ENCODE assay signal across 24 cellular contexts in the genomic region with DNA sequence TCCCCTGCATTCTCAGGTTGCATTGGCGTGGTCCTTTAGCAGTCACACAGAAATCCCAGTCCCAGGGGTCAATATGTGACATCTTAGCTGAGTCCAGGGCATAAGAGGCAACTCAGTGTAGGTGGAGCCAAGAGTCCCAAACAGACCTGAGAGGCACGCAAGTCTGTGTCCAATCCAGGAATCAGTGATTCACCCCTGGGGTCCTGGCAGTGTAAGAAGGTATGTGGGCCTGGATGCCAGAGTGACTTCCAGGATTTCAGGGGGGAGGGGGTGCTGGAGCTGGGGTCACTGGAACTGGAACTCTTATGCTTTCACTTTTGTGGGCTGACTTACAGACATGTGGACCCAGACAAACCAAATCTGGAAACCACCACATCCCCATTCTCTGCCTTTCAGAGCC. TPM values are rescaled to one million over a fixed set of nuclear protein-coding genes. Genes with fewer than 3 reads are reported as not detected.
DNase-seq lines count a peak whose midpoint lies in the region; TF ChIP-seq lines count a peak whose summit lies in the region.
"Had no signal": no experiment of that assay in that cellular context is flagged by ENCODE, and none has a peak within 500 bp of the region (broad histone marks: within the 10 kb centered on the region; RNA-seq: fewer than 3 reads in every experiment).

No MANE protein-coding gene starts in this region.

- DNase-seq in GM13976 (ENCODE audit: low spot score), result peak; percentile 4
- DNase-seq in fibroblast of pulmonary artery (ENCODE audit: low read depth), result peak; percentile 5
- DNase-seq in kidney tubule cell (ENCODE audit: low spot score), result peak; percentile 71
- no peak for DNase-seq in NCI-H1417 treated with DMSO at 0.1 percent for 48 hours (lab: John Stamatoyannopoulos, UW)
- DNase-seq in SK-N-DZ (ENCODE audit: low spot score), result no peak
- no peak for DNase-seq in T-helper 1 cell
- no peak for DNase-seq in activated naive CD8-positive, alpha-beta T cell treated with anti-CD3 and anti-CD28 coated beads for 36 hours
- DNase-seq: activated CD4-positive, alpha-beta T cell treated with anti-CD3 and anti-CD28 coated beads for 4 hours; CD4-positive, alpha-beta T cell; cerebellar nuclear complex; GM23248; NCI-H1694 treated with DMSO at 0.1 percent for 48 hours; NCI-H2171; stimulated activated CD4-positive, alpha-beta T cell treated with anti-CD3 and anti-CD28 coated beads, Interleukin-15, amount 100 ng/mL, for 24 hours; T-helper 2 cell; tibial artery had no signal

- peak overlapping the region; percentile 69 for H3K4me2 ChIP-seq in BLaER1

- no peaks in the 10 kb centered on the region for H3K27me3 Mint-ChIP-seq in activated naive CD8-positive, alpha-beta T cell treated with anti-CD3 and anti-CD28 coated beads for 36 hours
- H3K27me3 Mint-ChIP-seq: activated naive CD8-positive, alpha-beta T cell; activated T-helper 17 cell treated with anti-CD3 and anti-CD28 coated beads, Interleukin-2, amount 50 U/mL, for 72 hours had no signal

- no peak overlapping the region for H3K9ac ChIP-seq in BLaER1
- H3K9ac ChIP-seq: GM23248 had no signal

- no peak for TF ChIP-seq CTCF in GM13976 (IDR thresholded peaks at IDR 0.05; ENCODE audit: borderline replicate concordance, control extremely low read depth, extremely low read depth, insufficient read depth, missing control alignments)
- TF ChIP-seq CTCF in fibroblast of pulmonary artery (IDR thresholded peaks at IDR 0.05; ENCODE audit: low read length, missing control alignments), result no peak

- no peaks in the 10 kb centered on the region for H4K20me1 ChIP-seq in BLaER1

- no peaks in the 10 kb centered on the region for H3K9me3 Mint-ChIP-seq in activated naive CD8-positive, alpha-beta T cell treated with anti-CD3 and anti-CD28 coated beads for 36 hours
- H3K9me3 Mint-ChIP-seq: activated T-helper 17 cell treated with anti-CD3 and anti-CD28 coated beads, Interleukin-2, amount 50 U/mL, for 72 hours; CD4-positive, alpha-beta T cell; stimulated activated naive CD8-positive, alpha-beta T cell treated with anti-CD3 and anti-CD28 coated beads, Interleukin-15, Interleukin-2, amounts not matched to agents 100 ng/mL and 50 ng/mL, for 24 hours had no signal

- H3K36me3 ChIP-seq in BLaER1, result no peaks in the 10 kb centered on the region
- H3K36me3 ChIP-seq: ascending aorta, tibial artery had no signal

- H3K4me1 Mint-ChIP-seq in activated naive CD8-positive, alpha-beta T cell treated with anti-CD3 and anti-CD28 coated beads for 36 hours, result no peaks in the 10 kb centered on the region
- H3K4me1 Mint-ChIP-seq: activated T-helper 17 cell treated with anti-CD3 and anti-CD28 coated beads, Interleukin-2, amount 50 U/mL, for 72 hours had no signal

- in situ Hi-C loops in GM13976 (cut with MboI; ENCODE audit: low sequenced_read_pairs, unreplicated experiment), result no loop called here

- no peaks in the 10 kb centered on the region for H3K36me3 Mint-ChIP-seq in activated naive CD8-positive, alpha-beta T cell treated with anti-CD3 and anti-CD28 coated beads for 36 hours
- H3K36me3 Mint-ChIP-seq: activated naive CD8-positive, alpha-beta T cell had no signal

- H3K4me3 ChIP-seq in BLaER1, result no peak overlapping the region
- no peak overlapping the region for H3K4me3 ChIP-seq in fibroblast of pulmonary artery (replicated peaks; ENCODE audit: low read depth, low read length)
- H3K4me3 ChIP-seq: ascending aorta, GM23248, tibial artery had no signal

- H3K4me3 Mint-ChIP-seq in activated naive CD8-positive, alpha-beta T cell treated with anti-CD3 and anti-CD28 coated beads for 36 hours, result no peak overlapping the region
- H3K4me3 Mint-ChIP-seq: activated naive CD8-positive, alpha-beta T cell; activated T-helper 17 cell treated with anti-CD3 and anti-CD28 coated beads, Interleukin-2, amount 50 U/mL, for 72 hours; CD4-positive, alpha-beta T cell; stimulated activated naive CD8-positive, alpha-beta T cell treated with anti-CD3 and anti-CD28 coated beads, Interleukin-15, Interleukin-2, amounts not matched to agents 100 ng/mL and 50 ng/mL, for 24 hours had no signal

- no peaks in the 10 kb centered on the region for H3K27me3 ChIP-seq in BLaER1
- H3K27me3 ChIP-seq: ascending aorta, tibial artery had no signal

- H3K27ac Mint-ChIP-seq in activated naive CD8-positive, alpha-beta T cell treated with anti-CD3 and anti-CD28 coated beads for 36 hours, result no peak overlapping the region
- H3K27ac Mint-ChIP-seq: activated naive CD8-positive, alpha-beta T cell; activated T-helper 17 cell treated with anti-CD3 and anti-CD28 coated beads, Interleukin-2, amount 50 U/mL, for 72 hours; CD4-positive, alpha-beta T cell; stimulated activated naive CD8-positive, alpha-beta T cell treated with anti-CD3 and anti-CD28 coated beads, Interleukin-15, Interleukin-2, amounts not matched to agents 100 ng/mL and 50 ng/mL, for 24 hours had no signal

- no peaks in the 10 kb centered on the region for H3K9me3 ChIP-seq in BLaER1
- H3K9me3 ChIP-seq: ascending aorta, tibial artery had no signal

- peaks cover 33% of the 10 kb centered on the region for H3K4me1 ChIP-seq in BLaER1
- H3K4me1 ChIP-seq: ascending aorta, tibial artery had no signal

- H3K27ac ChIP-seq in BLaER1, result no peak overlapping the region
- H3K27ac ChIP-seq: ascending aorta, GM23248, tibial artery had no signal

RNA-seq across cellular contexts. Expression of a gene that starts 26.8 kb away (rescaled TPM):
- not detected in 2 replicates for polyA plus RNA-seq in SK-N-DZ (2014; cell fraction: cytosol; rRNA removed)
- 0.09 TPM in 1 of 2 replicates, not detected in the other for polyA plus RNA-seq in SK-N-DZ (2014; cell fraction: nucleus; rRNA removed)
- not detected for total RNA-seq in activated naive CD8-positive, alpha-beta T cell treated with anti-CD3 and anti-CD28 coated beads for 36 hours
- total RNA-seq: ascending aorta; CD4-positive, alpha-beta T cell; GM23248; SK-MEL-5 had no signal
- polyA plus RNA-seq: AG04450, GM23248, keratinocyte had no signal

RNA-seq across cellular contexts. Expression of a gene that starts 58.8 kb away (rescaled TPM):
- polyA plus RNA-seq in SK-N-DZ (2014; cell fraction: cytosol; rRNA removed), result 68.9 and 88.1 TPM in 2 replicates
- polyA plus RNA-seq in SK-N-DZ (2014; cell fraction: nucleus; rRNA removed), result 96.6 and 103 TPM in 2 replicates
- 10 to 100 TPM; 43.2 to 44.8 TPM for total RNA-seq in activated naive CD8-positive, alpha-beta T cell treated with anti-CD3 and anti-CD28 coated beads for 36 hours

Comparison
In these comparisons a context has a peak if more than half of its experiments do, and no peak if none do; other contexts are left out.
1. DNase-seq: peak in GM13976 (single experiment), fibroblast of pulmonary artery (single experiment) and kidney tubule cell (single experiment); none in NCI-H1417 treated with DMSO at 0.1 percent for 48 hours (single experiment), SK-N-DZ (single experiment), T-helper 1 cell (0 of 5) and activated naive CD8-positive, alpha-beta T cell treated with anti-CD3 and anti-CD28 coated beads for 36 hours (single experiment).